ENCODE assay signal across 21 cellular contexts in genomic region chr10:47231414-47231813, GRCh38.
A peak's percentile ranks its signal among the peaks of the same experiment; 100 is the strongest.
DNase-seq lines count a peak whose midpoint lies in the region; ATAC-seq, FAIRE-seq and TF ChIP-seq lines count a peak whose summit lies in the region.
"Had no signal": no experiment of that assay in that cellular context is flagged by ENCODE, and none has a peak within 500 bp of the region (broad histone marks: within the 10 kb centered on the region; RNA-seq: fewer than 3 reads in every experiment).

No MANE protein-coding gene starts in this region.

- TF ChIP-seq CTCF in right atrium auricular region (IDR thresholded peaks at IDR 0.05), result no peak
- no peak for TF ChIP-seq CTCF in upper lobe of right lung (IDR thresholded peaks at IDR 0.05)
- no peak for TF ChIP-seq CTCF in pancreas (IDR thresholded peaks at IDR 0.05)
- TF ChIP-seq CTCF in HFFc6 (IDR thresholded peaks at IDR 0.05), result no peak

- no peaks in the 10 kb centered on the region for H3K4me1 Mint-ChIP-seq in HFFc6 (ENCODE audit: low read depth)
- H3K4me1 Mint-ChIP-seq: B cell, GM23338 had no signal

- intact Hi-C loops in left ventricle myocardium superior (cut with micrococcal nuclease) (no loop called here), upper lobe of right lung (cut with DNase I) (no loop called here), pancreas (cut with DNase I) (no loop called here)

- WGBS in trophoblast cell (ENCODE audit: extremely low coverage, insufficient coverage, insufficient read length), result no CpG with 5 or more reads among the region's 2 CpGs
- 87 to 94% methylated on average over 2 of the region's 2 CpGs for WGBS in pancreas, 2 donors

- H3K36me3 Mint-ChIP-seq in HFFc6 (ENCODE audit: low read depth), result peaks cover 5% of the 10 kb centered on the region; the same call in 1 of the 2 replicates
- H3K36me3 Mint-ChIP-seq: CD8-positive, alpha-beta T cell had no signal

- H4K91ac ChIP-seq in trophoblast cell (ENCODE audit: low read depth, low read length), result no peak overlapping the region

- H3K27ac ChIP-seq in right atrium auricular region (no peak overlapping the region), trophoblast cell (ENCODE audit: low read depth, low read length) (no peak overlapping the region), upper lobe of right lung (no peak overlapping the region), caudate nucleus (ENCODE audit: low read depth, low read length) (no peak overlapping the region), pancreas (no peak overlapping the region)
- H3K27ac ChIP-seq: BLaER1 treated with 17β-estradiol and CSF1 and Interleukin-3, amounts not matched to agents 10 nM and 100 nM; HL-60 had no signal

- no peak overlapping the region for H2BK5ac ChIP-seq in trophoblast cell (ENCODE audit: low read depth, low read length, poor library complexity)

- H3K4ac ChIP-seq in trophoblast cell (ENCODE audit: low read depth, low read length), result no peak overlapping the region

- H3K4me3 ChIP-seq in right atrium auricular region, result no peak overlapping the region
- H3K4me3 ChIP-seq in trophoblast cell (ENCODE audit: low read depth, low read length), result no peak overlapping the region
- no peak overlapping the region for H3K4me3 ChIP-seq in upper lobe of right lung
- no peak overlapping the region for H3K4me3 ChIP-seq in pancreas
- H3K4me3 ChIP-seq: BLaER1 treated with 17β-estradiol and CSF1 and Interleukin-3, amounts not matched to agents 10 nM and 100 nM; GM12878; GM23338 had no signal

- no peak overlapping the region for H4K12ac ChIP-seq in trophoblast cell (ENCODE audit: low read depth, low read length)

- no peak overlapping the region for H3K27ac Mint-ChIP-seq in HFFc6
- H3K27ac Mint-ChIP-seq: B cell, GM23338 had no signal

- H3K27me3 ChIP-seq in right atrium auricular region (no peaks in the 10 kb centered on the region), trophoblast cell (ENCODE audit: insufficient read depth, low read length) (no peaks in the 10 kb centered on the region), upper lobe of right lung (no peaks in the 10 kb centered on the region), pancreas (no peaks in the 10 kb centered on the region)

- H2AFZ ChIP-seq in trophoblast cell (ENCODE audit: insufficient read depth, low read length, poor library complexity), result no peak overlapping the region
- H2AFZ ChIP-seq: GM23338 had no signal

- H4K8ac ChIP-seq in trophoblast cell (ENCODE audit: low read depth, low read length), result no peak overlapping the region

- ATAC-seq in left ventricle myocardium superior (peak; percentile 65), upper lobe of right lung (peak; percentile 48), pancreas (no peak)
- ATAC-seq: CD8-positive, alpha-beta T cell; GM12878; GM23338 had no signal

- H2AK5ac ChIP-seq in trophoblast cell (ENCODE audit: low read length), result no peak overlapping the region

- no peak overlapping the region for H2BK120ac ChIP-seq in trophoblast cell (ENCODE audit: insufficient read depth, low read length, poor library complexity)

- peaks cover 5% of the 10 kb centered on the region; the same call in 1 of the 2 replicates for H3K9me3 Mint-ChIP-seq in HFFc6

- H3K79me2 ChIP-seq in trophoblast cell (ENCODE audit: control insufficient read depth, insufficient read depth, low read length, poor library complexity), result no peaks in the 10 kb centered on the region

- H3K36me3 ChIP-seq in right atrium auricular region, result no peaks in the 10 kb centered on the region
- no peaks in the 10 kb centered on the region for H3K36me3 ChIP-seq in trophoblast cell (ENCODE audit: control insufficient read depth in 1 of 2, insufficient read depth in 2 of 2, low read length in 2 of 2)
- no peaks in the 10 kb centered on the region for H3K36me3 ChIP-seq in upper lobe of right lung
- no peaks in the 10 kb centered on the region for H3K36me3 ChIP-seq in pancreas
- H3K36me3 ChIP-seq: BLaER1 treated with 17β-estradiol and CSF1 and Interleukin-3, amounts not matched to agents 10 nM and 100 nM had no signal

- H3K9ac ChIP-seq in trophoblast cell (ENCODE audit: low read length), result no peak overlapping the region
- H3K9ac ChIP-seq: BLaER1 treated with 17β-estradiol and CSF1 and Interleukin-3, amounts not matched to agents 10 nM and 100 nM had no signal

- no peak for FAIRE-seq in pancreas (lab: Jason Lieb, UNC)
- FAIRE-seq: GM12878, H54 had no signal

- peaks cover 36% of the 10 kb centered on the region for H3K27me3 Mint-ChIP-seq in HFFc6 (ENCODE audit: insufficient read depth)

- H3K18ac ChIP-seq in trophoblast cell (ENCODE audit: low read length), result no peak overlapping the region

- peaks cover 0 to 7% of the 10 kb centered on the region in 2 donors for H3K9me3 ChIP-seq in right atrium auricular region
- no peaks in the 10 kb centered on the region for H3K9me3 ChIP-seq in trophoblast cell (ENCODE audit: insufficient read depth, low read depth, low read length)
- no peaks in the 10 kb centered on the region for H3K9me3 ChIP-seq in upper lobe of right lung
- H3K9me3 ChIP-seq in pancreas, result no peaks in the 10 kb centered on the region

- no peak overlapping the region for H3K14ac ChIP-seq in trophoblast cell (ENCODE audit: low read length)

- no peak overlapping the region for H2BK12ac ChIP-seq in trophoblast cell (ENCODE audit: low read length)

- H3K4me1 ChIP-seq in right atrium auricular region (peaks cover 0 to 12% of the 10 kb centered on the region in 2 donors), trophoblast cell (ENCODE audit: control insufficient read depth in 1 of 2, insufficient read depth in 2 of 2, low read length in 2 of 2) (no peaks in the 10 kb centered on the region), upper lobe of right lung (peaks cover 3% of the 10 kb centered on the region), pancreas (no peaks in the 10 kb centered on the region)
- H3K4me1 ChIP-seq: BLaER1 treated with 17β-estradiol and CSF1 and Interleukin-3, amounts not matched to agents 10 nM and 100 nM had no signal

- H3K4me3 Mint-ChIP-seq in HFFc6, result no peak overlapping the region
- H3K4me3 Mint-ChIP-seq: B cell; CD8-positive, alpha-beta T cell; GM23338 had no signal

- H3K23ac ChIP-seq in trophoblast cell (ENCODE audit: low read length), result no peak overlapping the region

- H3K79me1 ChIP-seq in trophoblast cell (ENCODE audit: low read length), result no peaks in the 10 kb centered on the region

- H3K4me2 ChIP-seq in trophoblast cell (ENCODE audit: low read length), result no peak overlapping the region
- H3K4me2 ChIP-seq: BLaER1 treated with 17β-estradiol and CSF1 and Interleukin-3, amounts not matched to agents 10 nM and 100 nM; GM23338 had no signal

- DNase-seq in left ventricle myocardium superior (no peak), right atrium auricular region (ENCODE audit: low spot score) (no peak), trophoblast cell (peak; percentile 69 to 81), upper lobe of right lung (no peak), caudate nucleus (lab: John Stamatoyannopoulos, UW) (no peak), pancreas (no peak), HFFc6 (no peak)
- DNase-seq: 8988T; Calu3; CD8-positive, alpha-beta T cell; DMS 273 treated with DMSO at 0.1 percent for 48 hours; DMS53; DND-41; EL; HCEC 1CT had no signal

Comparison
In these comparisons a context has a peak if more than half of its experiments do, and no peak if none do; other contexts are left out.
1. ATAC-seq: peak in left ventricle myocardium superior (single experiment) and upper lobe of right lung (single experiment); none in pancreas (0 of 4).
2. DNase-seq: peak in trophoblast cell (2 of 2); none in left ventricle myocardium superior (single experiment), right atrium auricular region (single experiment), upper lobe of right lung (single experiment), caudate nucleus (0 of 61), pancreas (0 of 6) and HFFc6 (single experiment).